ENCODE assay signal across 35 cellular contexts in genomic region chr21:42055425-42055824, GRCh38. TPM values are rescaled to one million over a fixed set of nuclear protein-coding genes. Genes with fewer than 3 reads are reported as not detected.
"Had no signal": no experiment of that assay in that cellular context is flagged by ENCODE, and none has a peak within 500 bp of the region (broad histone marks: within the 10 kb centered on the region; RNA-seq: fewer than 3 reads in every experiment).

No MANE protein-coding gene starts in this region.

- H3K9me3 Mint-ChIP-seq: natural killer cell; stimulated activated effector memory CD8-positive, alpha-beta T cell treated with anti-CD3 and anti-CD28 coated beads, Interleukin-12 subunit alpha, Interleukin-12 subunit beta, amount 100 ng/mL, for 72 hours had no signal

- H3K9me3 ChIP-seq: esophagus muscularis mucosa, gastroesophageal sphincter, heart left ventricle, left lung, neutrophil, psoas muscle, sigmoid colon, thoracic aorta, tibial nerve, upper lobe of left lung had no signal

- H3K4me3 Mint-ChIP-seq: natural killer cell; stimulated activated effector memory CD8-positive, alpha-beta T cell treated with anti-CD3 and anti-CD28 coated beads, Interleukin-12 subunit alpha, Interleukin-12 subunit beta, amount 100 ng/mL, for 72 hours had no signal

- H3K36me3 ChIP-seq: esophagus muscularis mucosa, gastroesophageal sphincter, heart left ventricle, left lung, neutrophil, sigmoid colon, thoracic aorta, tibial nerve, upper lobe of left lung had no signal

- H3K4me1 ChIP-seq: esophagus muscularis mucosa, gastroesophageal sphincter had no signal

- ATAC-seq: foreskin keratinocyte; gastroesophageal sphincter; heart left ventricle; left cardiac atrium; left lung; natural killer cell; psoas muscle; right cardiac atrium; stimulated activated effector memory CD8-positive, alpha-beta T cell treated with anti-CD3 and anti-CD28 coated beads, Interleukin-12 subunit alpha, Interleukin-12 subunit beta, amount 100 ng/mL, for 72 hours; stimulated activated naive CD8-positive, alpha-beta T cell treated with anti-CD3 and anti-CD28 coated beads, Interleukin-15, Interleukin-2, amounts not matched to agents 100 U/mL and 50 U/mL, for 24 hours had no signal

- H3K27ac ChIP-seq: esophagus muscularis mucosa, foreskin keratinocyte, gastroesophageal sphincter, heart left ventricle, left lung, neutrophil, parathyroid adenoma, psoas muscle, sigmoid colon, tibial nerve had no signal

- H2AFZ ChIP-seq: hepatocyte, parathyroid adenoma had no signal

- FAIRE-seq: colon, endothelial cell of umbilical vein, urothelium cell line had no signal

- H3K9ac ChIP-seq: parathyroid adenoma had no signal

- H3K4me3 ChIP-seq: esophagus muscularis mucosa, gastroesophageal sphincter, heart left ventricle, hepatocyte, left lung, psoas muscle, sigmoid colon, thoracic aorta, tibial nerve, upper lobe of left lung had no signal

- H3K27ac Mint-ChIP-seq: natural killer cell; stimulated activated effector memory CD8-positive, alpha-beta T cell treated with anti-CD3 and anti-CD28 coated beads, Interleukin-12 subunit alpha, Interleukin-12 subunit beta, amount 100 ng/mL, for 72 hours had no signal

- H3K36me3 Mint-ChIP-seq: natural killer cell; stimulated activated effector memory CD8-positive, alpha-beta T cell treated with anti-CD3 and anti-CD28 coated beads, Interleukin-12 subunit alpha, Interleukin-12 subunit beta, amount 100 ng/mL, for 72 hours had no signal

- H3K27me3 ChIP-seq: foreskin keratinocyte, heart left ventricle, hepatocyte, left lung, sigmoid colon, upper lobe of left lung had no signal

- H3K79me2 ChIP-seq: hepatocyte, parathyroid adenoma had no signal

- DNase-seq: dermis blood vessel endothelial cell; effector memory CD4-positive, alpha-beta T cell; foreskin keratinocyte; heart left ventricle; left cardiac atrium; mesendoderm; midbrain; natural killer cell; psoas muscle; sigmoid colon; stimulated activated CD4-positive, alpha-beta T cell treated with anti-CD3 and anti-CD28 coated beads, Interleukin-2, amount 100 ng/mL, for 24 hours; stimulated activated CD4-positive, alpha-beta T cell treated with anti-CD3 and anti-CD28 coated beads, Interleukin-4, amount 100 ng/mL, for 24 hours; stimulated activated naive CD8-positive, alpha-beta T cell treated with anti-CD3 and anti-CD28 coated beads, Interleukin-15, Interleukin-2, amounts not matched to agents 100 U/mL and 50 U/mL, for 24 hours; upper lobe of left lung had no signal

- H3K4me1 Mint-ChIP-seq: stimulated activated effector memory CD8-positive, alpha-beta T cell treated with anti-CD3 and anti-CD28 coated beads, Interleukin-12 subunit alpha, Interleukin-12 subunit beta, amount 100 ng/mL, for 72 hours had no signal

RNA-seq across cellular contexts. Expression of gene UMODL1, which starts 15.7 kb away (rescaled TPM):
- total RNA-seq: dermis blood vessel endothelial cell, endothelial cell of umbilical vein, epithelial cell of proximal tubule, fibroblast of lung, foreskin keratinocyte, gastroesophageal sphincter, kidney epithelial cell, left cardiac atrium, lung microvascular endothelial cell, mucosa of gallbladder, omental fat pad, psoas muscle, renal cortical epithelial cell, right cardiac atrium, sigmoid colon, skeletal muscle tissue, tibial nerve had no signal
- polyA plus RNA-seq: endothelial cell of umbilical vein, fibroblast of lung, foreskin keratinocyte, heart left ventricle, psoas muscle, right cardiac atrium had no signal
